In genomic region chrX:108224727-108225455, GRCh38 we compare ENCODE assay signal across 8 cellular contexts.
DNase-seq lines count a peak whose midpoint lies in the region; ATAC-seq and TF ChIP-seq lines count a peak whose summit lies in the region.

No MANE protein-coding gene starts in this region.

- H3K4me2 ChIP-seq in SU-DHL-6 (ENCODE audit: low read depth, low read length, poor library complexity, severe bottlenecking), result no peak overlapping the region

- ATAC-seq in GM19397 (IDR thresholded peaks at IDR 0.05; ENCODE audit: unreplicated experiment) (peak; percentile 71), right cardiac atrium (peak; percentile 55), thoracic aorta (ENCODE audit: insufficient number of reproducible peaks, low FRiP score, low read depth) (no peak)

- no peaks in the 10 kb centered on the region for H3K27me3 ChIP-seq in SU-DHL-6 (ENCODE audit: low read length)
- no peaks in the 10 kb centered on the region for H3K27me3 ChIP-seq in right cardiac atrium (ENCODE audit: control insufficient read depth, insufficient read depth)
- H3K27me3 ChIP-seq in thoracic aorta (replicated peaks; ENCODE audit: insufficient read depth), result no peaks in the 10 kb centered on the region

- H3K79me2 ChIP-seq in SU-DHL-6 (ENCODE audit: insufficient read depth, low read length), result no peaks in the 10 kb centered on the region

- no peaks in the 10 kb centered on the region for H3K4me1 ChIP-seq in right cardiac atrium (ENCODE audit: control insufficient read depth, insufficient read depth, low read length)
- peaks cover 0 to 24% of the 10 kb centered on the region in 2 donors for H3K4me1 ChIP-seq in thoracic aorta (ENCODE audit: control insufficient read depth in 1 of 2, low read depth in 2 of 2)

- peak; percentile 95 for DNase-seq in DMS 273 (lab: John Stamatoyannopoulos, UW; ENCODE audit: unreplicated experiment)
- peak; percentile 2 for DNase-seq in LoVo (ENCODE audit: low spot score)
- no peak for DNase-seq in right cardiac atrium
- DNase-seq in thoracic aorta (ENCODE audit: low spot score), result no peak
- DNase-seq in activated naive CD4-positive, alpha-beta T cell treated with Interleukin-2 at 50 U/mL for 16 hours, result no peak
- no peak for DNase-seq in activated gamma-delta T cell treated with Interleukin-2 at 50 U/mL for 16 hours

- H3K9ac ChIP-seq in SU-DHL-6 (ENCODE audit: low read length), result no peak overlapping the region

- H3K9me2 ChIP-seq in SU-DHL-6 (replicated peaks; ENCODE audit: insufficient read depth, low read length), result no peaks in the 10 kb centered on the region

- H3K36me3 ChIP-seq in SU-DHL-6 (ENCODE audit: low read length) (no peaks in the 10 kb centered on the region), thoracic aorta (no peaks in the 10 kb centered on the region)

- intact Hi-C loops in right cardiac atrium (cut with DNase I), result loop anchor here in 1 of 4 donors (5.0 kb wide), 1 partner anchor 82 kb away; no protein-coding TSS in a partner anchor

- H3K4me3 ChIP-seq in SU-DHL-6 (ENCODE audit: insufficient read depth, low read length, poor library complexity, severe bottlenecking) (no peak overlapping the region), right cardiac atrium (ENCODE audit: low read length) (no peak overlapping the region), thoracic aorta (peak overlapping the region; percentile 14)

- H3K27ac ChIP-seq in SU-DHL-6 (ENCODE audit: low read depth, low read length) (no peak overlapping the region), right cardiac atrium (ENCODE audit: low read length) (peak overlapping the region; percentile 48), thoracic aorta (no peak overlapping the region)

- no peaks in the 10 kb centered on the region for H4K20me1 ChIP-seq in SU-DHL-6 (ENCODE audit: low read depth, low read length)

- no peaks in the 10 kb centered on the region for H3F3A ChIP-seq in SU-DHL-6 (ENCODE audit: insufficient read depth)

- no peak overlapping the region for H2AFZ ChIP-seq in SU-DHL-6 (ENCODE audit: low read depth, low read length, severe bottlenecking)

- H3K9me3 ChIP-seq in SU-DHL-6 (ENCODE audit: insufficient read depth, low read length), result no peaks in the 10 kb centered on the region
- H3K9me3 ChIP-seq in right cardiac atrium (ENCODE audit: control insufficient read depth, low read length), result no peaks in the 10 kb centered on the region
- no peaks in the 10 kb centered on the region for H3K9me3 ChIP-seq in thoracic aorta

- WGBS in right cardiac atrium, result 8% methylated on average over 10 of the region's 10 CpGs

- TF ChIP-seq CTCF in SU-DHL-6 (IDR thresholded peaks at IDR 0.05; ENCODE audit: insufficient read depth, low read length, poor library complexity, severe bottlenecking), result peak; percentile 16
- TF ChIP-seq CTCF in thoracic aorta (IDR thresholded peaks at IDR 0.05), result peak; percentile 45

Comparison
In these comparisons a context has a peak if more than half of its experiments do, and no peak if none do; other contexts are left out.
1. DNase-seq: peak in DMS 273 (single experiment) and LoVo (single experiment); none in right cardiac atrium (0 of 3), thoracic aorta (single experiment), activated naive CD4-positive, alpha-beta T cell treated with Interleukin-2 at 50 U/mL for 16 hours (single experiment) and activated gamma-delta T cell treated with Interleukin-2 at 50 U/mL for 16 hours (single experiment).